23 cellular contexts compared by ENCODE assay signal in the genomic region with DNA sequence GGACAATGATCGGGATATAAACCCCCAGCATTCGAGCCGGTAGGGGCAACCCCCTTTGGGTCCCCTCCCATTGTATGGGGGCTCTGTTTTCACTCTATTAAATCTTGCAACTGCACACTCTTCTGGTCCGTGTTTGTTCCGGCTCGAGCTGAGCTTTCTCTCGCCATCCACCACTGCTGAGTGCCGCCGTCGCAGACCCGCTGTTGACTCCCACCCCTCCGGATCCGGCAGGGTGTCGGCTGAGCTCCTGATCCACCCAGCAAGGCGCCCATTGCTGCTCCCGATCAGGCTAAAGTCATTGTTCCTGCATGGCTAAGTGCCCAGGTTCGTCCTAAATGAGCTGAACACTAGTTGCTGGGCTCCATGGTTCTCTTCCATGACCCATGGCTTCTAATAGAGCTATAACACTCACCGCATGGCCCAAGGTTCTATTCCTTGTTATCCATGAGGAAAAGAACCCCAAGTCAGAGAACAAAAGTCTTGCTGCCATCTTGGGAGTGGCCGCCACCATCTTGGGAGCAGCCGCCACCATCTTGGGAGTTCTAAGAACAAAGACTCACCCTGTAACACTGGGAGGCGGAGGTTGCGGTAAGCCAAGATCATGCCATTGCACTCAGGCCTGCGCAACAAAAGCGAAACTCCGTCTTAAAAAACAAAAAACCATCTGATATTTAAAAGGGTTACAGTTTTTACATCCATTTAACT.
"Had no signal": no experiment of that assay in that cellular context is flagged by ENCODE, and none has a peak within 500 bp of the region (broad histone marks: within the 10 kb centered on the region; RNA-seq: fewer than 3 reads in every experiment).

No MANE protein-coding gene starts in this region.

- H3K27ac ChIP-seq: HL-60, SJSA1, SK-N-MC had no signal

- H3K9me3 ChIP-seq: SJSA1 had no signal

- FAIRE-seq: HTR-8/SVneo, RCC 7860 had no signal

- DNase-seq: KBM-7, MV-4-11, NCI-H1048, NCI-H1105, NCI-H1417, NCI-H146, NCI-H1694 treated with DMSO at 0.1 percent for 48 hours, NCI-H2029, NCI-H2081 treated with DMSO at 0.1 percent for 48 hours, NCI-H2171, NCI-H226, NCI-H446, NCI-H510A, NCI-H524 treated with DMSO at 0.1 percent for 48 hours, NCI-H774, Right ventricle myocardium superior, RPMI8226, SIG-M5 had no signal

- H3K36me3 ChIP-seq: SJSA1 had no signal

- H3K4me3 ChIP-seq: SJSA1, SK-N-MC had no signal

- H3K4me1 ChIP-seq: SJSA1 had no signal
